Comparison of ENCODE assay signal across 7 cellular contexts in the genomic region with DNA sequence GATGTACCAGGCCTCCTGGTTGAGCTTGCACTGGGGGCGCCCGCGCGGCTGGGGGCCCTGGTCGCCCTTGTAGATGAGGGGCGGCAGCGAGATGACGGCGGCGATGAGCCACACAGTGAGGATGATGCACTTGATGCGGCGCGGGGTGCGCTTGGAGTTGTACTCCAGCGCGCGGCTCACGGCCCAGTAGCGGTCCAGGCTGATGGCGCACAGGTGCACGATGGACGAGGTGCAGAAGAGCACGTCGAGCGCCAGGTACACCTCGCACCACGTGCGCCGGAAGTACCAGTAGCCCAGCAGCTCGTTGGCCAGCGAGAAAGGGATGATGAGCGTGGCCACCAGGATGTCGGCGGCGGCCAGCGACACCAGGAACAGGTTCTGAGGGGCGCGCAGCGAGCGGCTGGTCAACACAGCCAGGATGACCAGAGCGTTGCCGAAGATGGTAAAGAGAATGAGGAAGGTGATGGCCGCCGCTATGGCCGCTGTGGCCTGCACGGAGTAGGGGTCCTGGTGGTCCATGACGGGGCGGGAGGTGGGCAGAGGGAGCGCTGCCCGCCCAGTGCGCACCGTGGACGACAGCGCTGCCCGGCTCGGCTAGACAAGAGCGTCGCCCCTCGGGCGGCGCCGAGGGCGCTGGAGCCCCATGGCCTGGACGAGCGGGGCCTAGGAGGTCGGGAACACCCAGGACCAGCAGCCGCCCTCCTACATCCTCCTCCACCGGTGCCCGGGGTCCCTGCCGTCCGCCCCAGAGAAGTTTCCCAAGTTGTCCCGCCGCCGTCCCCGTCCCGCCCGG. TPM values are rescaled to one million over a fixed set of nuclear protein-coding genes. Genes with fewer than 3 reads are reported as not detected.
DNase-seq lines count a peak whose midpoint lies in the region; ATAC-seq, FAIRE-seq and TF ChIP-seq lines count a peak whose summit lies in the region.

No MANE protein-coding gene starts in this region.

- H3K36me3 Mint-ChIP-seq in activated naive CD8-positive, alpha-beta T cell treated with anti-CD3 and anti-CD28 coated beads, Interleukin-2, amount 50 U/mL, for 24 hours (ENCODE audit: low read depth) = no peaks in the 10 kb centered on the region

- DNase-seq in HTR-8/SVneo (ENCODE audit: insufficient read length, low spot score) = no peak
- DNase-seq in activated naive CD8-positive, alpha-beta T cell treated with anti-CD3 and anti-CD28 coated beads, Interleukin-2, amount 50 U/mL, for 24 hours = no peak
- DNase-seq in kidney epithelial cell (ENCODE audit: low read depth) = no peak
- no peak for DNase-seq in suprapubic skin (ENCODE audit: low spot score in 2 of 2)
- no peak for DNase-seq in H54 (ENCODE audit: insufficient read length, low spot score)

- TF ChIP-seq EP300 in suprapubic skin (IDR thresholded peaks at IDR 0.05) = no peak

- peaks cover 24% of the 10 kb centered on the region for H3K4me1 ChIP-seq in suprapubic skin

- peaks cover 19% of the 10 kb centered on the region for H3K4me1 Mint-ChIP-seq in activated naive CD8-positive, alpha-beta T cell treated with anti-CD3 and anti-CD28 coated beads, Interleukin-2, amount 50 U/mL, for 24 hours

- H3K4me3 ChIP-seq in kidney epithelial cell (ENCODE audit: low read depth, low read length) (peak overlapping the region; percentile 31), suprapubic skin (peak overlapping the region; percentile 79)

- peaks cover 30% of the 10 kb centered on the region for H3K27me3 Mint-ChIP-seq in activated naive CD8-positive, alpha-beta T cell treated with anti-CD3 and anti-CD28 coated beads, Interleukin-2, amount 50 U/mL, for 24 hours

- peak overlapping the region; percentile 56 for H3K27ac ChIP-seq in suprapubic skin

- H3K9me3 Mint-ChIP-seq in activated naive CD8-positive, alpha-beta T cell treated with anti-CD3 and anti-CD28 coated beads, Interleukin-2, amount 50 U/mL, for 24 hours = no peaks in the 10 kb centered on the region

- TF ChIP-seq POLR2A in suprapubic skin (IDR thresholded peaks at IDR 0.05) (no peak), H54 (IDR thresholded peaks at IDR 0.05; ENCODE audit: low read depth, low read length) (no peak)

- no peaks in the 10 kb centered on the region for H3K36me3 ChIP-seq in kidney epithelial cell (ENCODE audit: control insufficient read depth, insufficient read depth, low read length)
- no peaks in the 10 kb centered on the region for H3K36me3 ChIP-seq in suprapubic skin

- H3K27me3 ChIP-seq in kidney epithelial cell (ENCODE audit: control insufficient read depth, insufficient read depth, low read length) (peaks cover 55% of the 10 kb centered on the region), suprapubic skin (peaks cover 51% of the 10 kb centered on the region)

- WGBS in suprapubic skin = 50% methylated on average over 75 of the region's 77 CpGs

- no peaks in the 10 kb centered on the region for H3K9me3 ChIP-seq in suprapubic skin

- peak overlapping the region; percentile 69 for H3K4me3 Mint-ChIP-seq in activated naive CD8-positive, alpha-beta T cell treated with anti-CD3 and anti-CD28 coated beads, Interleukin-2, amount 50 U/mL, for 24 hours

- TF ChIP-seq CTCF in kidney epithelial cell (IDR thresholded peaks at IDR 0.05; ENCODE audit: insufficient read depth, low read length, poor library complexity, severe bottlenecking) = no peak
- no peak for TF ChIP-seq CTCF in suprapubic skin (IDR thresholded peaks at IDR 0.05)

- peak; percentile 67 for FAIRE-seq in HTR-8/SVneo (lab: Jason Lieb, UNC)
- no peak for FAIRE-seq in H54 (lab: Jason Lieb, UNC)

- H3K27ac Mint-ChIP-seq in activated naive CD8-positive, alpha-beta T cell treated with anti-CD3 and anti-CD28 coated beads, Interleukin-2, amount 50 U/mL, for 24 hours = no peak overlapping the region

- no peak for ATAC-seq in activated naive CD8-positive, alpha-beta T cell treated with anti-CD3 and anti-CD28 coated beads, Interleukin-2, amount 50 U/mL, for 24 hours
- ATAC-seq in HG02973 (IDR thresholded peaks at IDR 0.05; ENCODE audit: unreplicated experiment) (no peak), HG03521 (IDR thresholded peaks at IDR 0.05; ENCODE audit: unreplicated experiment) (no peak)

RNA-seq across cellular contexts. Expression of gene ADRA2B, which starts 0.5 kb away (rescaled TPM):
- total RNA-seq in kidney epithelial cell (0.07 and 0.13 TPM in 2 replicates), suprapubic skin (1 to 10 TPM in 2 of 4 donors, under 1 TPM in 2; 0.93 to 3.6 (median 1.2) TPM)

RNA-seq across cellular contexts. Expression of gene ASTL, which starts 22.5 kb away (rescaled TPM):
- total RNA-seq in kidney epithelial cell = not detected in 2 replicates
- 1 to 10 TPM in 1 of 4 donors, under 1 TPM in 1, not detected in 2; 0.87 to 1.7 TPM for total RNA-seq in suprapubic skin

RNA-seq across cellular contexts. Expression of gene DUSP2, which starts 29.4 kb away (rescaled TPM):
- total RNA-seq in kidney epithelial cell (1.6 and 1.7 TPM in 2 replicates), suprapubic skin (100 to 1,000 TPM in 1 of 4 donors, 10 to 100 TPM in 3; 26.0 to 124 (median 74.1) TPM)
